21 cellular contexts compared by ENCODE assay signal in the genomic region with DNA sequence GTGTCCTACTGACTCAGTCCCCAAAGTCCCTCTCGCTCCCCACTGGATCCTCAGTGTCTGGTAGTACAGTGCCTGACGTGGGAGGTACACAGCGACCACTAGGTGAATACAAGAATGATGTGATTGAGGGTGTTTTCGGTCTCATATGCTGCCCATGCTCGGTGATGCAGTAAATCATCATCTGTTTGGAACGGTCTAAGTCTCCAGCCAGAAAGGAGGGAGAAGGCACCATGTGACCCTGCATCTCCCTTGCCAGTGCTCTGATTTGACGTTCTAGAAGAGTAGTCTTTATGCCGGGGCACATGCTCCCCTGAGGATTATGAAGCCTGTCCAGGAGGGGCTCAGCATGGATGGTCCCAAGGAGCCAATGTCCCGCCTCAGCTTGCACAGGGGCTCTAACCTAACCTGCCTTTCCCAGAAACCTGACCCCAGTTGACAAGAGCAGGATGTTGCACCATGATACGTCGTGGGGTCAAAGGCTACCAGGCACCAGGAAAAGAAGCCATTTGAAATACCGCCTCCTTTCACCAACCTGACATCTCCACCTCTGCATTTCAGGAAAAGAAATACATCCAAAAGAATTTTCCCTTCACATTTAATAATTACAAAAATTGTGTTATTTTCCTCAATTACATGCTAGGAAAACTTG. TPM values are rescaled to one million over a fixed set of nuclear protein-coding genes. Genes with fewer than 3 reads are reported as not detected.
"Had no signal": no experiment of that assay in that cellular context is flagged by ENCODE, and none has a peak within 500 bp of the region (broad histone marks: within the 10 kb centered on the region; RNA-seq: fewer than 3 reads in every experiment).

No MANE protein-coding gene starts in this region.

- H3K27ac Mint-ChIP-seq: activated naive CD4-positive, alpha-beta T cell treated with anti-CD3 and anti-CD28 coated beads, Interleukin-2, amount 50 U/mL, for 24 hours; nephron; stimulated activated naive B cell treated with anti-CD40 and anti-IgM and Interleukin-4, amounts not matched to agents 10 μg/mL and 1 μg/mL and 100 μg/mL, for 72 hours; T-helper 1 cell treated with Interleukin-12 subunit alpha and Interleukin-12 subunit beta and Interleukin-4 antibody, amounts not matched to agents 30 μg/mL and 1 μg/mL, for 36 hours had no signal

- H3K4me3 ChIP-seq: adrenal gland, cardiac muscle cell, dorsolateral prefrontal cortex, left lung, sigmoid colon, thoracic aorta, upper lobe of left lung had no signal

- H3K36me3 ChIP-seq: adrenal gland, cardiac muscle cell, left lung, sigmoid colon, thoracic aorta, upper lobe of left lung had no signal

- H3K27ac ChIP-seq: adrenal gland, cardiac muscle cell, epithelial cell of prostate, left lung, sigmoid colon, thoracic aorta, upper lobe of left lung, VCaP had no signal

- ATAC-seq: left lung; stimulated activated naive B cell treated with anti-CD40 and anti-IgM and Interleukin-4, amounts not matched to agents 10 μg/mL and 1 μg/mL and 100 μg/mL, for 72 hours had no signal

- H3K4me1 Mint-ChIP-seq: activated naive CD4-positive, alpha-beta T cell treated with anti-CD3 and anti-CD28 coated beads, Interleukin-2, amount 50 U/mL, for 24 hours; nephron had no signal

- H3K36me3 Mint-ChIP-seq: activated naive CD4-positive, alpha-beta T cell treated with anti-CD3 and anti-CD28 coated beads, Interleukin-2, amount 50 U/mL, for 24 hours; stimulated activated naive B cell treated with anti-CD40 and anti-IgM and Interleukin-4, amounts not matched to agents 10 μg/mL and 1 μg/mL and 100 μg/mL, for 72 hours had no signal

- H3K27me3 ChIP-seq: adrenal gland, cardiac muscle cell, left lung, sigmoid colon, upper lobe of left lung had no signal

- H3K9me3 ChIP-seq: adrenal gland, left lung, sigmoid colon, thoracic aorta, upper lobe of left lung had no signal

- H3K4me1 ChIP-seq: adrenal gland, left lung, sigmoid colon, upper lobe of left lung had no signal

- H3K9me3 Mint-ChIP-seq: activated naive CD4-positive, alpha-beta T cell treated with anti-CD3 and anti-CD28 coated beads, Interleukin-2, amount 50 U/mL, for 24 hours; stimulated activated naive B cell treated with anti-CD40 and anti-IgM and Interleukin-4, amounts not matched to agents 10 μg/mL and 1 μg/mL and 100 μg/mL, for 72 hours; T-helper 1 cell treated with Interleukin-12 subunit alpha and Interleukin-12 subunit beta and Interleukin-4 antibody, amounts not matched to agents 30 μg/mL and 1 μg/mL, for 36 hours had no signal

- DNase-seq: activated CD4-positive, alpha-beta T cell treated with anti-CD3 and anti-CD28 coated beads, Interleukin-2, amount 50 U/mL, for 4 hours; activated gamma-delta T cell; adrenal gland; dorsolateral prefrontal cortex; foreskin fibroblast; hypothalamus; left lung; mammary epithelial cell; midbrain; nucleus accumbens; sigmoid colon; stimulated activated naive B cell treated with anti-CD40 and anti-IgM and Interleukin-4, amounts not matched to agents 10 μg/mL and 1 μg/mL and 100 μg/mL, for 72 hours; upper lobe of left lung had no signal

- H3K4me3 Mint-ChIP-seq: activated naive CD4-positive, alpha-beta T cell treated with anti-CD3 and anti-CD28 coated beads, Interleukin-2, amount 50 U/mL, for 24 hours; nephron; stimulated activated naive B cell treated with anti-CD40 and anti-IgM and Interleukin-4, amounts not matched to agents 10 μg/mL and 1 μg/mL and 100 μg/mL, for 72 hours; T-helper 1 cell treated with Interleukin-12 subunit alpha and Interleukin-12 subunit beta and Interleukin-4 antibody, amounts not matched to agents 30 μg/mL and 1 μg/mL, for 36 hours had no signal

RNA-seq across cellular contexts. Expression of a gene that starts 30.6 kb away (rescaled TPM):
- total RNA-seq: activated CD8-positive, alpha-beta memory T cell treated with anti-CD3 and anti-CD28 coated beads for 36 hours; cardiac muscle cell had no signal
